Comparison of ENCODE assay signal across 18 cellular contexts in genomic region chr9:99859395-99859980, GRCh38. TPM values are rescaled to one million over a fixed set of nuclear protein-coding genes. Genes with fewer than 3 reads are reported as not detected.
DNase-seq lines count a peak whose midpoint lies in the region; ATAC-seq, FAIRE-seq and TF ChIP-seq lines count a peak whose summit lies in the region.
"Had no signal": no experiment of that assay in that cellular context is flagged by ENCODE, and none has a peak within 500 bp of the region (broad histone marks: within the 10 kb centered on the region; RNA-seq: fewer than 3 reads in every experiment).

No MANE protein-coding gene starts in this region.

- TF ChIP-seq POLR2A in gastroesophageal sphincter (IDR thresholded peaks at IDR 0.05) (no peak), GM12891 (IDR thresholded peaks at IDR 0.05; ENCODE audit: low read depth, low read length) (no peak)

- H3K4me3 ChIP-seq in NT2/D1 (ENCODE audit: insufficient read length, low read depth) (no peak overlapping the region), gastroesophageal sphincter (no peak overlapping the region)
- H3K4me3 ChIP-seq: body of pancreas, lower lobe of right lung, upper lobe of left lung had no signal

- TF ChIP-seq CTCF in gastroesophageal sphincter (IDR thresholded peaks at IDR 0.05): no peak

- no peak for FAIRE-seq in GM12891 (lab: Jason Lieb, UNC)

- no peaks in the 10 kb centered on the region for H3K4me1 Mint-ChIP-seq in activated naive CD4-positive, alpha-beta T cell treated with anti-CD3 and anti-CD28 coated beads, Interleukin-2, amount 10 ng/mL, durations not matched to agents 7 days and 5 days

- no peak for TF ChIP-seq EP300 in gastroesophageal sphincter (IDR thresholded peaks at IDR 0.05)

- no peak overlapping the region for H3K9ac ChIP-seq in NT2/D1 (ENCODE audit: insufficient read length, low read depth)

- no peak for ATAC-seq in gastroesophageal sphincter
- ATAC-seq: body of pancreas, lower lobe of right lung had no signal

- no peak overlapping the region for H3K27ac ChIP-seq in gastroesophageal sphincter
- H3K27ac ChIP-seq: body of pancreas, lower lobe of right lung, upper lobe of left lung had no signal

- WGBS in gastroesophageal sphincter (ENCODE audit: low coverage in 1 of 2), 2 donors: 45 to 64% methylated on average over 3 of the region's 3 CpGs

- peaks cover 3% of the 10 kb centered on the region for H3K36me3 Mint-ChIP-seq in activated naive CD4-positive, alpha-beta T cell treated with anti-CD3 and anti-CD28 coated beads, Interleukin-2, amount 10 ng/mL, durations not matched to agents 7 days and 5 days

- H3K27me3 Mint-ChIP-seq in activated naive CD4-positive, alpha-beta T cell treated with anti-CD3 and anti-CD28 coated beads, Interleukin-2, amount 10 ng/mL, durations not matched to agents 7 days and 5 days: peaks cover 6% of the 10 kb centered on the region
- H3K27me3 Mint-ChIP-seq: activated CD4-positive, alpha-beta memory T cell treated with anti-CD3 and anti-CD28 coated beads for 36 hours had no signal

- DNase-seq in NCI-H2196 (lab: John Stamatoyannopoulos, UW; ENCODE audit: unreplicated experiment): peak; percentile 3
- DNase-seq in NCI-H2196 treated with DMSO at 0.1 percent for 48 hours (lab: John Stamatoyannopoulos, UW; ENCODE audit: unreplicated experiment): no peak
- DNase-seq in NT2/D1 (ENCODE audit: low read depth, low spot score): peak; percentile 42
- peak; percentile 6 for DNase-seq in globus pallidus (ENCODE audit: low spot score)
- DNase-seq in stromal cell of bone marrow (ENCODE audit: low read depth): peak; percentile 82
- no peak for DNase-seq in activated naive CD4-positive, alpha-beta T cell treated with anti-CD3 and anti-CD28 coated beads, Interleukin-2, amount 10 ng/mL, durations not matched to agents 7 days and 5 days
- DNase-seq in GM12891 (ENCODE audit: insufficient read length, low spot score): no peak
- DNase-seq: activated CD4-positive, alpha-beta memory T cell treated with anti-CD3 and anti-CD28 coated beads for 36 hours; activated effector memory CD4-positive, alpha-beta T cell treated with Interleukin-2 at 50 U/mL for 16 hours; body of pancreas; DMS153; Kasumi-1; lower lobe of right lung; occipital lobe; stimulated activated CD4-positive, alpha-beta T cell treated with anti-CD3 and anti-CD28 coated beads, Interleukin-15, amount 100 ng/mL, for 24 hours; T1000; upper lobe of left lung had no signal

- H3K9me3 Mint-ChIP-seq in activated naive CD4-positive, alpha-beta T cell treated with anti-CD3 and anti-CD28 coated beads, Interleukin-2, amount 10 ng/mL, durations not matched to agents 7 days and 5 days: peaks cover 1% of the 10 kb centered on the region
- H3K9me3 Mint-ChIP-seq: activated CD4-positive, alpha-beta memory T cell treated with anti-CD3 and anti-CD28 coated beads for 36 hours had no signal

- H3K4me1 ChIP-seq in NT2/D1 (ENCODE audit: insufficient read depth, insufficient read length): peaks cover 2% of the 10 kb centered on the region
- H3K4me1 ChIP-seq in gastroesophageal sphincter: no peaks in the 10 kb centered on the region
- H3K4me1 ChIP-seq: body of pancreas, lower lobe of right lung, upper lobe of left lung had no signal

- CTCF ChIA-PET in activated naive CD4-positive, alpha-beta T cell treated with anti-CD3 and anti-CD28 coated beads, Interleukin-2, amount 10 ng/mL, durations not matched to agents 7 days and 5 days (lab: Charles Lee): no interaction called here

- H3K9me3 ChIP-seq in NT2/D1 (ENCODE audit: insufficient read depth, low read length) (no peaks in the 10 kb centered on the region), gastroesophageal sphincter (no peaks in the 10 kb centered on the region)
- H3K9me3 ChIP-seq: body of pancreas, lower lobe of right lung, upper lobe of left lung had no signal

- no peaks in the 10 kb centered on the region for H3K27me3 ChIP-seq in NT2/D1 (ENCODE audit: insufficient read depth, insufficient read length)
- no peaks in the 10 kb centered on the region for H3K27me3 ChIP-seq in gastroesophageal sphincter
- H3K27me3 ChIP-seq: body of pancreas, upper lobe of left lung had no signal

- no peak overlapping the region for H3K4me3 Mint-ChIP-seq in activated naive CD4-positive, alpha-beta T cell treated with anti-CD3 and anti-CD28 coated beads, Interleukin-2, amount 10 ng/mL, durations not matched to agents 7 days and 5 days
- H3K4me3 Mint-ChIP-seq: activated CD4-positive, alpha-beta memory T cell treated with anti-CD3 and anti-CD28 coated beads for 36 hours had no signal

- no peaks in the 10 kb centered on the region for H3K36me3 ChIP-seq in NT2/D1 (ENCODE audit: insufficient read depth, insufficient read length, low read length)
- peaks cover 0 to 9% of the 10 kb centered on the region in 2 donors for H3K36me3 ChIP-seq in gastroesophageal sphincter
- H3K36me3 ChIP-seq: lower lobe of right lung, upper lobe of left lung had no signal

- no peak overlapping the region for H3K27ac Mint-ChIP-seq in activated naive CD4-positive, alpha-beta T cell treated with anti-CD3 and anti-CD28 coated beads, Interleukin-2, amount 10 ng/mL, durations not matched to agents 7 days and 5 days
- H3K27ac Mint-ChIP-seq: activated CD4-positive, alpha-beta memory T cell treated with anti-CD3 and anti-CD28 coated beads for 36 hours had no signal

TF ChIP-seq in GM12891, 5 proteins besides CTCF, POLR2A, EP300 and RAD21:
- TF ChIP-seq POU2F2 (IDR thresholded peaks at IDR 0.05; ENCODE audit: low read depth, low read length) (no peak), POLR2AphosphoS5 (IDR thresholded peaks at IDR 0.05; ENCODE audit: low read depth, low read length) (no peak), TAF1 (IDR thresholded peaks at IDR 0.05; ENCODE audit: low read depth, low read length) (no peak), PAX5 (IDR thresholded peaks at IDR 0.05; ENCODE audit: insufficient read depth, low read length, severe bottlenecking) (no peak), SPI1 (IDR thresholded peaks at IDR 0.05; ENCODE audit: low read depth, low read length) (no peak)

RNA-seq across cellular contexts. Expression of gene NR4A3, which starts 37.8 kb away (rescaled TPM):
- total RNA-seq in gastroesophageal sphincter: 10 to 100 TPM in 1 of 4 donors, 1 to 10 TPM in 2, under 1 TPM in 1; 0.52 to 51.2 (median 2.0) TPM
- 3.3 TPM for polyA plus RNA-seq in GM12891 (2012; ENCODE audit: low read depth, missing spikeins)

RNA-seq across cellular contexts. Expression of gene STX17, which starts 47.0 kb away (rescaled TPM):
- total RNA-seq in gastroesophageal sphincter: 10 to 100 TPM; 42.4 to 52.3 (median 47.3) TPM
- 10.5 TPM for polyA plus RNA-seq in GM12891 (2012; ENCODE audit: low read depth, missing spikeins)

Comparison
In these comparisons a context has a peak if more than half of its experiments do, and no peak if none do; other contexts are left out.
1. DNase-seq: peak in NCI-H2196 (single experiment), NT2/D1 (single experiment), globus pallidus (single experiment) and stromal cell of bone marrow (single experiment); none in NCI-H2196 treated with DMSO at 0.1 percent for 48 hours (single experiment), activated naive CD4-positive, alpha-beta T cell treated with anti-CD3 and anti-CD28 coated beads, Interleukin-2, amount 10 ng/mL, durations not matched to agents 7 days and 5 days (single experiment) and GM12891 (single experiment).